8 cellular contexts compared by ENCODE assay signal in the genomic region with DNA sequence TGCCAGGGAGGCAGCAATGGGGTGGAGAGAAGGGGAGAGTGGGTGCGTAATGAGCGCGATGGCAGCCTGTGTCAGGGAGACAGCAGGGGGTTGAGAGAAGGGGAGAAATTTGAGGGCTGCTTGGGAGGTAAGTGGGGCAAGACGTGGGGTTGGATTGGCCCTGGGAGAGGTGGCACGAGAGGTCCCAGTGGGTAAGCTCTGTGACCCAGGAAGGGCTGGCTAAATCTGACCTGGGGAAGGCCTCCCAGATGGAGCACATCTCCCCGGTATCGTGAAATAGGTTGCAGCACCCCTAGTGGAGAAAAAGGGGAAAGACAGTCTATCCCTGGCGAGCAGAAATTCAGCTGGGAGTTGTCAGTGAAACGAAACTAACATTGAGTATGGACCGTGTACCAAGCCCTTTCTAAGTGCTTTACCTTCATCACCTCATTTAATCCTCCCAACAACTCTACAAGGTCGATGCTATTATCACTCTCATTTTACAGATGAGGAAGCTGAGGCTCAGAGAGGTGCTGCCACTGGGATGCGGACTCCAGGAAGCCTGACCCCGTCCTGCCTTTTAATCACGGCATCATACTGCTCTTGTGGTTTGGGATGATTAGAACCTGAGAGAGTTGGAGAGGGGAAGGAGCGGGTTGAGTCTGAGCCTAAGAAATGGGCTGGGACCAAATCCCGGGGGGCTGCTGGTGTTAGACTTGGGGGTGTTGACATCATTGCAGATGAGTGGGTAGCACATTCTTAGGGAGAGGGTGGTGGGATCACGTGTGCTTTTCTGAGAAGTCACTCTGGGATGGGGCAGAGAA. TPM values are rescaled to one million over a fixed set of nuclear protein-coding genes. Genes with fewer than 3 reads are reported as not detected.
A peak's percentile ranks its signal among the peaks of the same experiment; 100 is the strongest.
DNase-seq lines count a peak whose midpoint lies in the region; ATAC-seq and TF ChIP-seq lines count a peak whose summit lies in the region.

No MANE protein-coding gene starts in this region.

- H3K9me3 ChIP-seq in mucosa of stomach (ENCODE audit: control insufficient read depth, low read length), result no peaks in the 10 kb centered on the region
- no peaks in the 10 kb centered on the region for H3K9me3 ChIP-seq in thoracic aorta

- peak overlapping the region; percentile 93 to 95 for H3K27ac ChIP-seq in thoracic aorta

- H3K9ac ChIP-seq in mucosa of stomach (ENCODE audit: low read length), result peak overlapping the region; percentile 61

- peak; percentile 94 for TF ChIP-seq CTCF in thoracic aorta (IDR thresholded peaks at IDR 0.05)

- DNase-seq in D341Med (ENCODE audit: low spot score) (peak; percentile 80), HK-2 (ENCODE audit: unreplicated experiment) (peak; percentile 69), NCI-H82 treated with DMSO at 0.1 percent for 48 hours (lab: John Stamatoyannopoulos, UW; ENCODE audit: unreplicated experiment) (peak; percentile 60), activated T-cell treated with anti-CD3 and anti-CD28 coated beads for 4 hours (peak; percentile 51), thoracic aorta (ENCODE audit: low spot score) (peak; percentile 37)

- peak; percentile 65 for ATAC-seq in esophagus mucosa
- peak; percentile 59 for ATAC-seq in thoracic aorta (ENCODE audit: insufficient number of reproducible peaks, low FRiP score, low read depth)
- ATAC-seq in HG02763 (IDR thresholded peaks at IDR 0.05; ENCODE audit: unreplicated experiment), result no peak

- H3K4me1 ChIP-seq in mucosa of stomach (ENCODE audit: control insufficient read depth, insufficient read depth, low read length) (peaks cover 12% of the 10 kb centered on the region), thoracic aorta (ENCODE audit: control insufficient read depth in 1 of 2, low read depth in 2 of 2) (peaks cover 0 to 8% of the 10 kb centered on the region in 2 donors)

- H3K27me3 ChIP-seq in mucosa of stomach (ENCODE audit: control insufficient read depth, insufficient read depth, low read length) (peaks cover 12% of the 10 kb centered on the region), thoracic aorta (replicated peaks; ENCODE audit: insufficient read depth) (no peaks in the 10 kb centered on the region)

- H3K4me3 ChIP-seq in mucosa of stomach (ENCODE audit: low read length) (peak overlapping the region; percentile 53), thoracic aorta (peak overlapping the region; percentile 85)

- H3K36me3 ChIP-seq in mucosa of stomach (ENCODE audit: control insufficient read depth, insufficient read depth, low read length), result no peaks in the 10 kb centered on the region
- no peaks in the 10 kb centered on the region for H3K36me3 ChIP-seq in thoracic aorta

RNA-seq across cellular contexts. Expression of gene RPL11, which starts 56.6 kb away (rescaled TPM):
- total RNA-seq in esophagus mucosa (1,140 TPM), thoracic aorta (100 to 1,000 TPM; 433 to 469 TPM)
